ENCODE assay signal across 8 cellular contexts in genomic region chr6:3324262-3324942, GRCh38.
DNase-seq lines count a peak whose midpoint lies in the region; ATAC-seq lines count a peak whose summit lies in the region.

No MANE protein-coding gene starts in this region.

- H3K9me3 ChIP-seq in adipocyte (ENCODE audit: control insufficient read depth, low read length), result no peaks in the 10 kb centered on the region

- peak overlapping the region in 1 of 2 donors; percentile 10 for H3K27ac Mint-ChIP-seq in stimulated activated naive CD8-positive, alpha-beta T cell treated with anti-CD3 and anti-CD28 coated beads, Interleukin-15, amount 100 ng/mL, for 72 hours

- no peak overlapping the region for H3K9ac ChIP-seq in adipocyte (ENCODE audit: low read length)

- peaks cover 16% of the 10 kb centered on the region for H3K27me3 Mint-ChIP-seq in stimulated activated naive CD8-positive, alpha-beta T cell treated with anti-CD3 and anti-CD28 coated beads, Interleukin-15, amount 100 ng/mL, for 72 hours

- H3K9me3 Mint-ChIP-seq in stimulated activated naive CD8-positive, alpha-beta T cell treated with anti-CD3 and anti-CD28 coated beads, Interleukin-15, amount 100 ng/mL, for 72 hours, result no peaks in the 10 kb centered on the region

- H3K27me3 ChIP-seq in adipocyte (replicated peaks; ENCODE audit: control insufficient read depth, insufficient read depth, low read length), result no peaks in the 10 kb centered on the region

- DNase-seq in adipocyte (ENCODE audit: low read depth) (peak; percentile 67), hepatic stellate cell (ENCODE audit: low spot score) (peak; percentile 76), DMS153 treated with DMSO at 0.1 percent for 48 hours (lab: John Stamatoyannopoulos, UW; ENCODE audit: unreplicated experiment) (no peak), NCI-H146 (lab: John Stamatoyannopoulos, UW) (no peak), NCI-H345 treated with DMSO at 0.1 percent for 48 hours (lab: John Stamatoyannopoulos, UW; ENCODE audit: unreplicated experiment) (no peak)
- DNase-seq in stimulated activated naive CD8-positive, alpha-beta T cell treated with anti-CD3 and anti-CD28 coated beads, Interleukin-15, amount 100 ng/mL, for 72 hours, result peak; percentile 43 to 78

- no peak overlapping the region for H3K4me3 ChIP-seq in adipocyte (ENCODE audit: low read length)

- ATAC-seq in GM18517 (IDR thresholded peaks at IDR 0.05; ENCODE audit: unreplicated experiment) (peak; percentile 70), HG03039 (IDR thresholded peaks at IDR 0.05; ENCODE audit: unreplicated experiment) (peak; percentile 75)
- peak; percentile 99 for ATAC-seq in stimulated activated naive CD8-positive, alpha-beta T cell treated with anti-CD3 and anti-CD28 coated beads, Interleukin-15, amount 100 ng/mL, for 72 hours

- H3K36me3 ChIP-seq in adipocyte (ENCODE audit: control insufficient read depth, insufficient read depth, low read length, severe bottlenecking), result peaks cover 30% of the 10 kb centered on the region

- peaks cover 25% of the 10 kb centered on the region for H3K4me1 ChIP-seq in adipocyte (ENCODE audit: control insufficient read depth, insufficient read depth, low read length)

- no peak overlapping the region for H3K4me3 Mint-ChIP-seq in stimulated activated naive CD8-positive, alpha-beta T cell treated with anti-CD3 and anti-CD28 coated beads, Interleukin-15, amount 100 ng/mL, for 72 hours

- peaks cover 28% of the 10 kb centered on the region for H3K4me1 Mint-ChIP-seq in stimulated activated naive CD8-positive, alpha-beta T cell treated with anti-CD3 and anti-CD28 coated beads, Interleukin-15, amount 100 ng/mL, for 72 hours

Comparison
In these comparisons a context has a peak if more than half of its experiments do, and no peak if none do; other contexts are left out.
1. DNase-seq: peak in adipocyte (single experiment), hepatic stellate cell (single experiment) and stimulated activated naive CD8-positive, alpha-beta T cell treated with anti-CD3 and anti-CD28 coated beads, Interleukin-15, amount 100 ng/mL, for 72 hours (2 of 2); none in DMS153 treated with DMSO at 0.1 percent for 48 hours (single experiment), NCI-H146 (single experiment) and NCI-H345 treated with DMSO at 0.1 percent for 48 hours (single experiment).
2. Peak in every context shown above with its lines, with median percentiles within 50 percentile points of each other: ATAC-seq.